ENCODE assay signal across 9 cellular contexts in the genomic region with DNA sequence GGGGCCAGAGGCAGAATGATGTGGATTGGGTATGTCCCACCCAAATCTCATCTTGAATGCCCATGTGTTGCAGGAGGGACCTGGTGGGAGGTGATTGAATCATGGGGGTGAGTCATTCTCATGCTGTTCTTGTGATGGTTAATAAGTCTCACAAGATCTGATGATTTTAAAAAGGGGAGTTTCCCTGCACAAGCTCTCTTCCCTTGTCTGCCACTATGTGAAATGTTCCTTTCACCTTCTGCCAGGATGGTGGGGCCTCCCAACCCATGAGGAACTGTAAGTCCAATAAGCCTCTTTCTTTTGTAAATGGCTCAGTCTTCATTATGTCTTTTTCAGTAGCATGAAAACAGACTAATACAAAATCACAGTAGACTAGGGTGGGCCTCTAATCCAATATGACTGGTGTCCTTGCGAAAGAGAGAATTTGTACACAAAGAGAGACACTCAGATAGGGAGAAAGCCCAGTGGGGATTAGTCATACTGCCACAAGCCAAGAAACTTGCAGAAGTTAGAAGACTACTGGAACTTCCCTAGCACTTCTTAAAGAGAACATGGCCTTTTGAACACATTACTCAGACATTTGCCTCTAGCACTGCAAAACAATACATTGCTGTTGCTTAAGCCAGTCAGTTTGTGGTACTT.
DNase-seq lines count a peak whose midpoint lies in the region; ATAC-seq and TF ChIP-seq lines count a peak whose summit lies in the region.
"Had no signal": no experiment of that assay in that cellular context is flagged by ENCODE, and none has a peak within 500 bp of the region (broad histone marks: within the 10 kb centered on the region; RNA-seq: fewer than 3 reads in every experiment).

No MANE protein-coding gene starts in this region.

- H3K4me1 Mint-ChIP-seq in activated naive CD8-positive, alpha-beta T cell (ENCODE audit: low read depth): peaks cover 16% of the 10 kb centered on the region
- H3K4me1 Mint-ChIP-seq in CD4-positive, alpha-beta T cell (ENCODE audit: low read depth): no peaks in the 10 kb centered on the region
- H3K4me1 Mint-ChIP-seq: central memory CD8-positive, alpha-beta T cell had no signal

- intact Hi-C loops in left colon (cut with DNase I, micrococcal nuclease): no loop called here
- intact Hi-C loops in CD4-positive, alpha-beta T cell (cut with DNase I, micrococcal nuclease): no loop called here
- intact Hi-C loops in dorsolateral prefrontal cortex (cut with DNase I): no loop called here

- peaks cover 0 to 16% (median 7%) of the 10 kb centered on the region in 11 experiments; a peak in 10 of 22 replicates for H3K9me3 ChIP-seq in BLaER1 treated with 17β-estradiol and CSF1 and Interleukin-3, amounts not matched to agents 10 nM and 100 nM (replicated peaks in 1 of 11)
- H3K9me3 ChIP-seq in CD4-positive, alpha-beta T cell (ENCODE audit: control insufficient read depth, low read length): no peaks in the 10 kb centered on the region

- H3K27ac Mint-ChIP-seq in activated naive CD8-positive, alpha-beta T cell: peak overlapping the region; percentile 94
- H3K27ac Mint-ChIP-seq in CD4-positive, alpha-beta T cell: no peak overlapping the region

- H3K4me3 ChIP-seq in BLaER1 treated with 17β-estradiol and CSF1 and Interleukin-3, amounts not matched to agents 10 nM and 100 nM: no peak overlapping the region
- H3K4me3 ChIP-seq in dorsolateral prefrontal cortex: no peak overlapping the region

- DNase-seq in stimulated activated CD4-positive, alpha-beta T cell treated with anti-CD3 and anti-CD28 coated beads, Interleukin-4, amount 100 ng/mL, for 24 hours: peak; percentile 46
- DNase-seq in left colon (no peak), dorsolateral prefrontal cortex (no peak)
- DNase-seq in CD4-positive, alpha-beta T cell: no peak

- no peaks in the 10 kb centered on the region for H3K9me3 Mint-ChIP-seq in activated naive CD8-positive, alpha-beta T cell (ENCODE audit: low read depth)
- no peaks in the 10 kb centered on the region for H3K9me3 Mint-ChIP-seq in CD4-positive, alpha-beta T cell
- H3K9me3 Mint-ChIP-seq: central memory CD8-positive, alpha-beta T cell had no signal

- peak overlapping the region in 4 of 11 experiments; percentile 43 to 65 (median 58); a peak in 7 of 22 replicates for H3K9ac ChIP-seq in BLaER1 treated with 17β-estradiol and CSF1 and Interleukin-3, amounts not matched to agents 10 nM and 100 nM

- ATAC-seq in GM19351 (IDR thresholded peaks at IDR 0.05; ENCODE audit: unreplicated experiment) (peak; percentile 79), HG03280 (IDR thresholded peaks at IDR 0.05; ENCODE audit: unreplicated experiment) (peak; percentile 69), left colon (no peak)
- no peak for ATAC-seq in CD4-positive, alpha-beta T cell (ENCODE audit: poor library complexity)

- no peaks in the 10 kb centered on the region for H3K36me3 Mint-ChIP-seq in activated naive CD8-positive, alpha-beta T cell
- H3K36me3 Mint-ChIP-seq in CD4-positive, alpha-beta T cell (ENCODE audit: low read depth): no peaks in the 10 kb centered on the region

- peak overlapping the region; percentile 5 for H3K4me3 Mint-ChIP-seq in activated naive CD8-positive, alpha-beta T cell
- no peak overlapping the region for H3K4me3 Mint-ChIP-seq in CD4-positive, alpha-beta T cell
- H3K4me3 Mint-ChIP-seq: central memory CD8-positive, alpha-beta T cell had no signal

- no peaks in the 10 kb centered on the region for H3K27me3 ChIP-seq in BLaER1 treated with 17β-estradiol and CSF1 and Interleukin-3, amounts not matched to agents 10 nM and 100 nM
- peaks cover 17% of the 10 kb centered on the region for H3K27me3 ChIP-seq in CD4-positive, alpha-beta T cell (ENCODE audit: control insufficient read depth, insufficient read depth, low read length)
- H3K27me3 ChIP-seq in dorsolateral prefrontal cortex: peaks cover 0 to 21% (median 0%) of the 10 kb centered on the region in 45 donors

- CTCF ChIA-PET in CD4-positive, alpha-beta T cell (lab: Charles Lee): no interaction called here

- POLR2A ChIA-PET in CD4-positive, alpha-beta T cell (lab: Charles Lee): no interaction called here

- peaks cover 23% of the 10 kb centered on the region for H3K27me3 Mint-ChIP-seq in activated naive CD8-positive, alpha-beta T cell
- H3K27me3 Mint-ChIP-seq in CD4-positive, alpha-beta T cell: peaks cover 60% of the 10 kb centered on the region

- no peaks in the 10 kb centered on the region for H3K36me3 ChIP-seq in BLaER1 treated with 17β-estradiol and CSF1 and Interleukin-3, amounts not matched to agents 10 nM and 100 nM

- no peaks in the 10 kb centered on the region for H4K20me1 ChIP-seq in BLaER1 treated with 17β-estradiol and CSF1 and Interleukin-3, amounts not matched to agents 10 nM and 100 nM

- peaks cover 0 to 33% (median 0%) of the 10 kb centered on the region in 10 experiments; a peak in 9 of 20 replicates for H3K4me1 ChIP-seq in BLaER1 treated with 17β-estradiol and CSF1 and Interleukin-3, amounts not matched to agents 10 nM and 100 nM

- H3K27ac ChIP-seq in BLaER1 treated with 17β-estradiol and CSF1 and Interleukin-3, amounts not matched to agents 10 nM and 100 nM: peak overlapping the region in 7 of 11 experiments; percentile 29 to 82 (median 72); a peak in 13 of 22 replicates
- no peak overlapping the region for H3K27ac ChIP-seq in CD4-positive, alpha-beta T cell (ENCODE audit: low read depth, low read length)
- H3K27ac ChIP-seq in dorsolateral prefrontal cortex: no peak overlapping the region

- peak overlapping the region in 5 of 11 experiments; percentile 22 to 66 (median 51); a peak in 11 of 22 replicates for H3K4me2 ChIP-seq in BLaER1 treated with 17β-estradiol and CSF1 and Interleukin-3, amounts not matched to agents 10 nM and 100 nM

- no peak for TF ChIP-seq CTCF in CD4-positive, alpha-beta T cell (IDR thresholded peaks at IDR 0.05)
- TF ChIP-seq CTCF in dorsolateral prefrontal cortex (IDR thresholded peaks at IDR 0.05 in 54 of 56, conservative IDR thresholded peaks at IDR 0.05 in 2 of 56; ENCODE audit: low read depth in 1 of 56, partially characterized antibody in 56 of 56): no peak

Comparison
In these comparisons a context has a peak if more than half of its experiments do, and no peak if none do; other contexts are left out.
1. H3K27ac ChIP-seq: peak in BLaER1 treated with 17β-estradiol and CSF1 and Interleukin-3, amounts not matched to agents 10 nM and 100 nM (7 of 11); none in CD4-positive, alpha-beta T cell (single experiment) and dorsolateral prefrontal cortex (0 of 59).
2. ATAC-seq: peak in GM19351 (single experiment) and HG03280 (single experiment); none in left colon (single experiment) and CD4-positive, alpha-beta T cell (single experiment).